In genomic region chr15:62715946-62716345, GRCh38 we compare ENCODE assay signal across 36 cellular contexts.
"Had no signal": no experiment of that assay in that cellular context is flagged by ENCODE, and none has a peak within 500 bp of the region (broad histone marks: within the 10 kb centered on the region; RNA-seq: fewer than 3 reads in every experiment).

No MANE protein-coding gene starts in this region.

- H3K27me3 ChIP-seq: MG63 had no signal

- DNase-seq: Karpas-422, Kasumi-1, MG63, MM.1S, MV-4-11, NCI-H1048, NCI-H1092, NCI-H1092 treated with DMSO at 0.1 percent for 48 hours, NCI-H1105, NCI-H1105 treated with DMSO at 0.1 percent for 48 hours, NCI-H1417, NCI-H1417 treated with DMSO at 0.1 percent for 48 hours, NCI-H1436, NCI-H1436 treated with DMSO at 0.1 percent for 48 hours, NCI-H146, NCI-H1694, NCI-H1694 treated with DMSO at 0.1 percent for 48 hours, NCI-H187, NCI-H187 treated with DMSO at 0.1 percent for 48 hours, NCI-H1930, NCI-H2029, NCI-H2029 treated with DMSO at 0.1 percent for 48 hours, NCI-H2081, NCI-H2081 treated with DMSO at 0.1 percent for 48 hours, NCI-H2107, NCI-H2171, NCI-H2171 treated with DMSO at 0.1 percent for 48 hours, NCI-H2227 treated with DMSO at 0.1 percent for 48 hours, NCI-H226, NCI-H345, NCI-H446, NCI-H446 treated with DMSO at 0.1 percent for 48 hours, NCI-H510A, NCI-H510A treated with DMSO at 0.1 percent for 48 hours, NCI-H524, NCI-H524 treated with DMSO at 0.1 percent for 48 hours had no signal

- H3K9me3 ChIP-seq: MG63 had no signal

- H3K4me3 ChIP-seq: MG63 had no signal
